2 cellular contexts compared by ENCODE assay signal in genomic region chr3:126358038-126358815, GRCh38.
TF ChIP-seq lines count a peak whose summit lies in the region.

No MANE protein-coding gene starts in this region.

TF ChIP-seq in GM12878, 131 proteins besides CTCF, POLR2A, EP300 and RAD21 (continued from another document):
- TF ChIP-seq ATF3 (IDR thresholded peaks at IDR 0.05; ENCODE audit: borderline replicate concordance, extremely low read depth, low read depth, low read length), result no peak
- TF ChIP-seq TCF3 (IDR thresholded peaks at IDR 0.05; ENCODE audit: borderline replicate concordance, insufficient read depth, low read depth, low read length), result no peak
- TF ChIP-seq FOXM1 (IDR thresholded peaks at IDR 0.05; ENCODE audit: low read depth, low read length), result no peak
- no peak for TF ChIP-seq MYC (IDR thresholded peaks at IDR 0.05; ENCODE audit: insufficient read depth, insufficient read length, insufficient replicate concordance, low read length, severe bottlenecking)
- no peak for TF ChIP-seq JUNB (IDR thresholded peaks at IDR 0.05)
- TF ChIP-seq SMARCA5 (IDR thresholded peaks at IDR 0.05), result no peak
- no peak for TF ChIP-seq HDAC6 (IDR thresholded peaks at IDR 0.05; ENCODE audit: unreplicated experiment)
- TF ChIP-seq ZNF384 (IDR thresholded peaks at IDR 0.05; ENCODE audit: borderline replicate concordance, low read depth, low read length), result no peak
- TF ChIP-seq MTA2 (IDR thresholded peaks at IDR 0.05; ENCODE audit: low read depth), result no peak
- no peak for TF ChIP-seq MEF2A (IDR thresholded peaks at IDR 0.05; ENCODE audit: insufficient read depth, low read depth, low read length)
- no peak for TF ChIP-seq CHD1 (IDR thresholded peaks at IDR 0.05; ENCODE audit: low read depth, low read length)
- TF ChIP-seq PBX3 (IDR thresholded peaks at IDR 0.05; ENCODE audit: insufficient replicate concordance, low read depth, low read length), result no peak
- no peak for TF ChIP-seq NBN (IDR thresholded peaks at IDR 0.05)
- no peak for TF ChIP-seq FOS (IDR thresholded peaks at IDR 0.05; ENCODE audit: borderline replicate concordance, extremely low read depth, insufficient read length)
- no peak for TF ChIP-seq RCOR1 (conservative IDR thresholded peaks at IDR 0.05; ENCODE audit: low read depth, low read length)

TF ChIP-seq in liver, 16 proteins besides CTCF, POLR2A, EP300 and RAD21 (continued from another document):
- TF ChIP-seq REST (IDR thresholded peaks at IDR 0.05) (peak; percentile 34), NR2F2 (IDR thresholded peaks at IDR 0.05) (no peak), ATF3 (IDR thresholded peaks at IDR 0.05) (no peak), EGR1 (IDR thresholded peaks at IDR 0.05; ENCODE audit: low read depth in 2 of 2) (no peak), SP1 (IDR thresholded peaks at IDR 0.05) (peak; percentile 82), JUND (IDR thresholded peaks at IDR 0.05) (peak in 1 of 2 donors; percentile 44), FOXA1 (IDR thresholded peaks at IDR 0.05) (peak; percentile 36), RXRA (IDR thresholded peaks at IDR 0.05) (peak; percentile 74 to 85), ZBTB33 (IDR thresholded peaks at IDR 0.05) (no peak), HNF4A (conservative IDR thresholded peaks at IDR 0.05) (peak; percentile 52 to 69), TAF1 (conservative IDR thresholded peaks at IDR 0.05) (peak; percentile 66), HNF4G (IDR thresholded peaks at IDR 0.05) (peak; percentile 26), GABPA (IDR thresholded peaks at IDR 0.05 in 1 of 2, conservative IDR thresholded peaks at IDR 0.05 in 1 of 2) (peak in 1 of 2 donors; percentile 9)
- TF ChIP-seq, protein P1, sequence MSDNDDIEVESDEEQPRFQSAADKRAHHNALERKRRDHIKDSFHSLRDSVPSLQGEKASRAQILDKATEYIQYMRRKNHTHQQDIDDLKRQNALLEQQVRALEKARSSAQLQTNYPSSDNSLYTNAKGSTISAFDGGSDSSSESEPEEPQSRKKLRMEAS (IDR thresholded peaks at IDR 0.05), result peak; percentile 77
